Comparison of ENCODE assay signal across 8 cellular contexts in the genomic region with DNA sequence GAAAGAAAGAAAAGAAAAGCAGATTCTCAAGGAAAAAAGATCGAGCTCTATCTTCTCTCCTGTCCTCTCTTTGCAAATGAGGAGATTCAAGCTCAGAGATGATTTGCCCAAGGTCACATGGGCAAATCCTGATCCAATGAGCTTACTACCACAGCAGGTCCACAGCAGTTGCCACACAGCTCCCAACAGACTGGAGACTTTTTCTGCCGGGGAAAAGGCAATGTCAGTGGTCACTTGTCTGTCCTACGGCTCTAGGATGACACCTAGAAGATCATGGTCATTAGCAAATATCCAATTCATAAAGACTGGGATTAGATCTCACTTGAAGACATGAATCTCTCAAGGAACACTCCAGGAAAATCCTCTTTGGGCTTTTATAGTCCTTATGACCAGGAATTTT. TPM values are rescaled to one million over a fixed set of nuclear protein-coding genes. Genes with fewer than 3 reads are reported as not detected.
A peak's percentile ranks its signal among the peaks of the same experiment; 100 is the strongest.
DNase-seq lines count a peak whose midpoint lies in the region; ATAC-seq and TF ChIP-seq lines count a peak whose summit lies in the region.
"Had no signal": no experiment of that assay in that cellular context is flagged by ENCODE, and none has a peak within 500 bp of the region (broad histone marks: within the 10 kb centered on the region; RNA-seq: fewer than 3 reads in every experiment).

No MANE protein-coding gene starts in this region.

- H3K4me2 ChIP-seq in GM23338, result peak overlapping the region; percentile 87

- no peaks in the 10 kb centered on the region for H4K20me1 ChIP-seq in GM23338 (replicated peaks; ENCODE audit: insufficient read depth)

- TF ChIP-seq CTCF in GM23338 (conservative IDR thresholded peaks at IDR 0.05; ENCODE audit: low read depth in 2 of 2) (no peak), glutamatergic neuron (IDR thresholded peaks at IDR 0.05; ENCODE audit: partially characterized antibody, unreplicated experiment) (no peak), sigmoid colon (IDR thresholded peaks at IDR 0.05) (no peak), coronary artery (IDR thresholded peaks at IDR 0.05) (no peak)

- H3K27ac ChIP-seq in GM23338 (ENCODE audit: low read depth) (no peak overlapping the region), sigmoid colon (peak overlapping the region; percentile 89 to 96 (median 90)), coronary artery (peak overlapping the region in 1 of 2 donors; percentile 94)

- H3K27me3 Mint-ChIP-seq in GM23338 (ENCODE audit: insufficient read depth, low read depth, poor library complexity), result peaks cover 7% of the 10 kb centered on the region
- peaks cover 6% of the 10 kb centered on the region for H3K27me3 Mint-ChIP-seq in glutamatergic neuron (ENCODE audit: unreplicated experiment)

- H2AFZ ChIP-seq in GM23338, result peak overlapping the region; percentile 90; the same call in 1 of the 2 replicates

- 62 to 79% methylated on average over 3 of the region's 3 CpGs for WGBS in sigmoid colon, 2 donors

- no peaks in the 10 kb centered on the region for H3K9me2 ChIP-seq in GM23338 (ENCODE audit: insufficient read depth)

- H3K4me3 Mint-ChIP-seq in GM23338 (peak overlapping the region; percentile 61), glutamatergic neuron (ENCODE audit: unreplicated experiment) (peak overlapping the region; percentile 54)

- peaks cover 6% of the 10 kb centered on the region; the same call in 1 of the 2 replicates for H3K4me1 ChIP-seq in GM23338 (ENCODE audit: insufficient read depth)
- peaks cover 0 to 52% (median 36%) of the 10 kb centered on the region in 4 donors for H3K4me1 ChIP-seq in sigmoid colon

- H3K9me3 Mint-ChIP-seq in GM23338 (peaks cover under 1% of the 10 kb centered on the region; the same call in 1 of the 3 replicates), glutamatergic neuron (ENCODE audit: unreplicated experiment) (peaks cover 6% of the 10 kb centered on the region)

- H3K79me2 ChIP-seq in GM23338 (replicated peaks; ENCODE audit: insufficient read depth), result no peaks in the 10 kb centered on the region

- H3K4me3 ChIP-seq in GM23338 (peak overlapping the region; percentile 61), sigmoid colon (no peak overlapping the region), coronary artery (no peak overlapping the region)

- H3K36me3 Mint-ChIP-seq in GM23338 (ENCODE audit: low read depth), result no peaks in the 10 kb centered on the region; the same call in 2 of the 3 replicates
- peaks cover 4% of the 10 kb centered on the region for H3K36me3 Mint-ChIP-seq in glutamatergic neuron (ENCODE audit: unreplicated experiment)

- no peak for TF ChIP-seq POLR2A in sigmoid colon (IDR thresholded peaks at IDR 0.05)

- no peak for DNase-seq in GM23338 (ENCODE audit: low spot score)
- peak; percentile 13 for DNase-seq in SK-MEL-5 (ENCODE audit: low read depth, low spot score)
- DNase-seq in glutamatergic neuron, result no peak
- no peak for DNase-seq in sigmoid colon
- no peak for DNase-seq in DMS79 (lab: John Stamatoyannopoulos, UW)
- DNase-seq in stimulated activated CD4-positive, alpha-beta T cell treated with anti-CD3 and anti-CD28 coated beads, Interleukin-2, amount 100 ng/mL, for 48 hours, result no peak
- DNase-seq in coronary artery (ENCODE audit: low spot score), result no peak
- DNase-seq: NCI-H2081 treated with DMSO at 0.1 percent for 48 hours had no signal

- H3K27ac Mint-ChIP-seq in GM23338 (no peak overlapping the region), glutamatergic neuron (ENCODE audit: unreplicated experiment) (no peak overlapping the region)

- ATAC-seq in GM23338, result no peak

- in situ Hi-C loops in SK-MEL-5 (cut with HindIII; ENCODE audit: low pct_unique_long_range_greater_than_20kb, low sequenced_read_pairs), result no loop called here

- intact Hi-C loops in sigmoid colon (cut with DNase I), result loop anchor here (5.0 kb wide), 2 partner anchors 375 to 785 kb away; no protein-coding TSS in a partner anchor

- H3K27me3 ChIP-seq in GM23338 (ENCODE audit: insufficient read depth), result peaks cover 9% of the 10 kb centered on the region
- H3K27me3 ChIP-seq in sigmoid colon, result no peaks in the 10 kb centered on the region

- H3K9me3 ChIP-seq in sigmoid colon, result no peaks in the 10 kb centered on the region

- H3K36me3 ChIP-seq in GM23338 (ENCODE audit: insufficient read depth) (no peaks in the 10 kb centered on the region), sigmoid colon (no peaks in the 10 kb centered on the region)

- TF ChIP-seq EP300 in sigmoid colon (IDR thresholded peaks at IDR 0.05), result no peak

- peaks cover 24% of the 10 kb centered on the region for H3K4me1 Mint-ChIP-seq in GM23338
- H3K4me1 Mint-ChIP-seq in glutamatergic neuron (ENCODE audit: low read depth, unreplicated experiment), result peaks cover 23% of the 10 kb centered on the region

- H3F3A ChIP-seq in GM23338 (replicated peaks; ENCODE audit: low read depth), result peaks cover 7% of the 10 kb centered on the region

TF ChIP-seq in GM23338, 12 proteins besides CTCF, POLR2A, EP300 and RAD21:
- TF ChIP-seq NANOG (IDR thresholded peaks at IDR 0.05; ENCODE audit: borderline replicate concordance) (no peak), POLR2AphosphoS5 (IDR thresholded peaks at IDR 0.05; ENCODE audit: low read depth) (no peak), CREB1 (CRISPR knock-in tag; IDR thresholded peaks at IDR 0.05; ENCODE audit: low read depth) (no peak), EZH2 (IDR thresholded peaks at IDR 0.05; ENCODE audit: low read depth, unreplicated experiment) (no peak), ZNF114 (CRISPR knock-in tag; IDR thresholded peaks at IDR 0.05) (no peak), EZH2phosphoT487 (IDR thresholded peaks at IDR 0.05; ENCODE audit: unreplicated experiment) (no peak)
- TF ChIP-seq, protein P1, sequence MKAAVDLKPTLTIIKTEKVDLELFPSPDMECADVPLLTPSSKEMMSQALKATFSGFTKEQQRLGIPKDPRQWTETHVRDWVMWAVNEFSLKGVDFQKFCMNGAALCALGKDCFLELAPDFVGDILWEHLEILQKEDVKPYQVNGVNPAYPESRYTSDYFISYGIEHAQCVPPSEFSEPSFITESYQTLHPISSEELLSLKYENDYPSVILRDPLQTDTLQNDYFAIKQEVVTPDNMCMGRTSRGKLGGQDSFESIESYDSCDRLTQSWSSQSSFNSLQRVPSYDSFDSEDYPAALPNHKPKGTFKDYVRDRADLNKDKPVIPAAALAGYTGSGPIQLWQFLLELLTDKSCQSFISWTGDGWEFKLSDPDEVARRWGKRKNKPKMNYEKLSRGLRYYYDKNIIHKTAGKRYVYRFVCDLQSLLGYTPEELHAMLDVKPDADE (IDR thresholded peaks at IDR 0.05), result no peak

RNA-seq across cellular contexts. Expression of a gene that starts 58.8 kb away (rescaled TPM):
- total RNA-seq in GM23338 (2014; rRNA removed; shearing (Covaris generic)), result 16.5 and 28.6 TPM in 2 replicates
- polyA plus RNA-seq in GM23338 (2016; fragmentation: Nextera tagmentation; extraction: Ambion mirVana) (7.9 and 10.1 TPM in 2 replicates), sigmoid colon (1 to 10 TPM; 5.5 to 9.2 (median 6.0) TPM)
- total RNA-seq in SK-MEL-5 (2014; rRNA removed; shearing (Covaris generic)), result 31.1 and 32.9 TPM in 2 replicates
- 43.5 and 54.5 TPM in 2 replicates for polyA plus RNA-seq in SK-MEL-5 (2015; cell fraction: cytosol; rRNA removed)
- 16.0 and 20.7 TPM in 2 replicates for polyA plus RNA-seq in SK-MEL-5 (2015; cell fraction: nucleus; rRNA removed)
- total RNA-seq in glutamatergic neuron (ENCODE audit: unreplicated experiment) (83.1 TPM), sigmoid colon (10 to 100 TPM; 46.8 to 70.9 (median 61.2) TPM)
